ENCODE assay signal across 11 cellular contexts in the genomic region with DNA sequence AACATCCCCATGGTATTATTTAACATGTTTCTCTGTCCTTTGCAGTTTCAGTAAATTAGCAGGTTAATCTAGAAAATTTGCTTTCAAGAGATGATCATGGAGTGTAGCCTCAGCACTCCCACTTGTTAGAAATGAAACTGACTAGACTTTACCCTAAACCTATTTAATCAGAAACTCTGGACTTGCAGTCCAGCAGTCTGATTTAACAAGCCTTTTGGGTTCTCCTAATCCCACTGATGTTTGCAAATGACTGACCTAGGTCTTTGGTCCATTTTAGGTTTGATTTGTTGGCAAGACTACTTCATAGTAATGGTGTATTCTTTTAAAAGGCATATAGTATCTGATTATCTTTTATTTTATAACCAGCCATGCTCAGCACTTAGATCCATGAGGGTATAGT.
"Had no signal": no experiment of that assay in that cellular context is flagged by ENCODE, and none has a peak within 500 bp of the region (broad histone marks: within the 10 kb centered on the region; RNA-seq: fewer than 3 reads in every experiment).

No MANE protein-coding gene starts in this region.

- DNase-seq: GM23248, GOT3, H7, H9, HCEC 1CT, HFFc6 had no signal

- H3K27ac ChIP-seq: GM23248 had no signal

- FAIRE-seq: H1, H54 had no signal

- H3K36me3 ChIP-seq: HAP-1 had no signal

- H3K9me3 ChIP-seq: HAP-1 had no signal

- H3K4me3 ChIP-seq: GM23248, GM23338, HAP-1 had no signal

- H3K9ac ChIP-seq: GM23248 had no signal

- H3K4me2 ChIP-seq: GM23338 had no signal

- ATAC-seq: GM23338, HCT116 had no signal

- H2AFZ ChIP-seq: GM23248, GM23338 had no signal
